In genomic region chr1:9904571-9904970, GRCh38 we compare ENCODE assay signal across 23 cellular contexts. TPM values are rescaled to one million over a fixed set of nuclear protein-coding genes. Genes with fewer than 3 reads are reported as not detected.
DNase-seq lines count a peak whose midpoint lies in the region; ATAC-seq and TF ChIP-seq lines count a peak whose summit lies in the region.
"Had no signal": no experiment of that assay in that cellular context is flagged by ENCODE, and none has a peak within 500 bp of the region (broad histone marks: within the 10 kb centered on the region; RNA-seq: fewer than 3 reads in every experiment).

No MANE protein-coding gene starts in this region.

- H3K36me3 ChIP-seq in mesodermal cell (ENCODE audit: control insufficient read depth, insufficient read depth, low read length): no peaks in the 10 kb centered on the region
- H3K36me3 ChIP-seq: HAP-1, sigmoid colon had no signal

- no peak for TF ChIP-seq CTCF in AG04449 (IDR thresholded peaks at IDR 0.05; ENCODE audit: insufficient read depth, low read length, missing control alignments)
- no peak for TF ChIP-seq CTCF in CD14-positive monocyte (IDR thresholded peaks at IDR 0.05)

- CTCF ChIA-PET in AG04449 (lab: Yijun Ruan, JAX): interaction anchor here (0.6 to 3.3 kb wide), 6 partner anchors 9 to 120 kb away, joined by 3 to 14 read pairs (median 4); no protein-coding TSS in a partner anchor

- intact Hi-C loops in CD14-positive monocyte (cut with micrococcal nuclease): loop anchor here in 1 of 2 donors (10.0 kb wide), 1 partner anchor 220 kb away; no protein-coding TSS in a partner anchor

- H3K9me3 Mint-ChIP-seq in CD14-positive monocyte: peaks cover 0 to 2% (median 0%) of the 10 kb centered on the region in 7 donors
- H3K9me3 Mint-ChIP-seq in stimulated activated memory B cell treated with anti-CD40 and anti-IgM and Interleukin-4, amounts not matched to agents 10 μg/mL and 1 μg/mL and 100 μg/mL, for 72 hours: no peaks in the 10 kb centered on the region
- H3K9me3 Mint-ChIP-seq: activated B cell treated with CpG ODN at 0.5 μM for 24 hours; activated naive CD4-positive, alpha-beta T cell treated with anti-CD3 and anti-CD28 coated beads, Interleukin-2, amount 10 ng/mL, durations not matched to agents 7 days and 5 days; CD8-positive, alpha-beta memory T cell had no signal

- H3K4me3 ChIP-seq in AG04449 (ENCODE audit: low read depth, low read length) (no peak overlapping the region), mesodermal cell (ENCODE audit: extremely low read depth, insufficient read depth, low read length, poor library complexity, severe bottlenecking) (no peak overlapping the region)
- H3K4me3 ChIP-seq: HAP-1, sigmoid colon had no signal

- peak overlapping the region in 4 of 7 donors; percentile 6 to 83 (median 39) for H3K27ac Mint-ChIP-seq in CD14-positive monocyte
- H3K27ac Mint-ChIP-seq in stimulated activated memory B cell treated with anti-CD40 and anti-IgM and Interleukin-4, amounts not matched to agents 10 μg/mL and 1 μg/mL and 100 μg/mL, for 72 hours: no peak overlapping the region
- H3K27ac Mint-ChIP-seq: activated B cell treated with CpG ODN at 0.5 μM for 24 hours; activated CD8-positive, alpha-beta T cell treated with anti-CD3 and anti-CD28 coated beads, Interleukin-2, amount 10 ng/mL, durations not matched to agents 7 days and 5 days; activated naive CD4-positive, alpha-beta T cell treated with anti-CD3 and anti-CD28 coated beads, Interleukin-2, amount 10 ng/mL, durations not matched to agents 7 days and 5 days had no signal

- peak; percentile 14 for DNase-seq in AG04449 (ENCODE audit: low read depth, low spot score)
- no peak for DNase-seq in CD14-positive monocyte (ENCODE audit: low spot score)
- DNase-seq in amniotic epithelial cell (ENCODE audit: low read depth): peak; percentile 31
- DNase-seq in retina: no peak
- DNase-seq: activated B cell treated with CpG ODN at 0.5 μM for 24 hours; activated CD8-positive, alpha-beta T cell treated with anti-CD3 and anti-CD28 coated beads, Interleukin-2, amount 10 ng/mL, durations not matched to agents 7 days and 5 days; activated naive CD4-positive, alpha-beta T cell treated with anti-CD3 and anti-CD28 coated beads, Interleukin-2, amount 10 ng/mL, durations not matched to agents 7 days and 5 days; anterior cingulate cortex; CD8-positive, alpha-beta memory T cell; DMS153; foreskin melanocyte; KG1; mammary epithelial cell; NCI-H146; NCI-H2171; NCI-H526; RPMI8226; sigmoid colon had no signal

- H3K36me3 Mint-ChIP-seq in CD14-positive monocyte: peaks cover 0 to 10% of the 10 kb centered on the region in 2 donors
- H3K36me3 Mint-ChIP-seq in stimulated activated memory B cell treated with anti-CD40 and anti-IgM and Interleukin-4, amounts not matched to agents 10 μg/mL and 1 μg/mL and 100 μg/mL, for 72 hours: no peaks in the 10 kb centered on the region
- H3K36me3 Mint-ChIP-seq: activated naive CD4-positive, alpha-beta T cell treated with anti-CD3 and anti-CD28 coated beads, Interleukin-2, amount 10 ng/mL, durations not matched to agents 7 days and 5 days had no signal

- H3K4me1 Mint-ChIP-seq in CD14-positive monocyte: peaks cover 74% of the 10 kb centered on the region
- peaks cover 39% of the 10 kb centered on the region for H3K4me1 Mint-ChIP-seq in stimulated activated memory B cell treated with anti-CD40 and anti-IgM and Interleukin-4, amounts not matched to agents 10 μg/mL and 1 μg/mL and 100 μg/mL, for 72 hours

- peaks cover 39% of the 10 kb centered on the region for H3K4me1 ChIP-seq in mesodermal cell (ENCODE audit: control insufficient read depth, insufficient read depth, low read length, poor library complexity, severe bottlenecking)

- H3K27me3 Mint-ChIP-seq in CD14-positive monocyte (ENCODE audit: low read depth in 3 of 3): no peaks in the 10 kb centered on the region
- H3K27me3 Mint-ChIP-seq in stimulated activated memory B cell treated with anti-CD40 and anti-IgM and Interleukin-4, amounts not matched to agents 10 μg/mL and 1 μg/mL and 100 μg/mL, for 72 hours: no peaks in the 10 kb centered on the region
- H3K27me3 Mint-ChIP-seq: activated B cell treated with CpG ODN at 0.5 μM for 24 hours had no signal

- H3K9me3 ChIP-seq in mesodermal cell (ENCODE audit: control insufficient read depth, low read length): no peaks in the 10 kb centered on the region
- H3K9me3 ChIP-seq: HAP-1, sigmoid colon had no signal

- no peak overlapping the region for H3K4me3 Mint-ChIP-seq in CD14-positive monocyte
- H3K4me3 Mint-ChIP-seq in stimulated activated memory B cell treated with anti-CD40 and anti-IgM and Interleukin-4, amounts not matched to agents 10 μg/mL and 1 μg/mL and 100 μg/mL, for 72 hours: no peak overlapping the region
- H3K4me3 Mint-ChIP-seq: activated B cell treated with CpG ODN at 0.5 μM for 24 hours; activated CD8-positive, alpha-beta T cell treated with anti-CD3 and anti-CD28 coated beads, Interleukin-2, amount 10 ng/mL, durations not matched to agents 7 days and 5 days; activated naive CD4-positive, alpha-beta T cell treated with anti-CD3 and anti-CD28 coated beads, Interleukin-2, amount 10 ng/mL, durations not matched to agents 7 days and 5 days had no signal

- WGBS in mesodermal cell (ENCODE audit: insufficient coverage in 2 of 2), 2 experiments: 55% methylated on average over 2 of the region's 3 CpGs; no CpG with 5 or more reads in 1 of the 2 experiments

- H3K27ac ChIP-seq in mesodermal cell (ENCODE audit: low read depth, low read length, severe bottlenecking): peak overlapping the region; percentile 59
- H3K27ac ChIP-seq: parathyroid adenoma, sigmoid colon had no signal

- POLR2A ChIA-PET in AG04449 (lab: Yijun Ruan, JAX): no interaction called here

- ATAC-seq in GM19035 (IDR thresholded peaks at IDR 0.05; ENCODE audit: unreplicated experiment): no peak
- ATAC-seq in stimulated activated memory B cell treated with anti-CD40 and anti-IgM and Interleukin-4, amounts not matched to agents 10 μg/mL and 1 μg/mL and 100 μg/mL, for 72 hours: no peak
- ATAC-seq: activated CD8-positive, alpha-beta T cell treated with anti-CD3 and anti-CD28 coated beads, Interleukin-2, amount 10 ng/mL, durations not matched to agents 7 days and 5 days had no signal

RNA-seq across cellular contexts. Expression of gene CTNNBIP1, which starts 5.5 kb away (rescaled TPM):
- polyA plus RNA-seq in CD14-positive monocyte: 10 to 100 TPM; 26.2 to 26.8 TPM
- 57.3 TPM for polyA plus RNA-seq in mesodermal cell (2013, experiment 1 of 2)
- 47.8 TPM for polyA plus RNA-seq in mesodermal cell (2013, experiment 2 of 2)

RNA-seq across cellular contexts. Expression of gene LZIC, which starts 38.6 kb away (rescaled TPM):
- polyA plus RNA-seq in CD14-positive monocyte: 10 to 100 TPM; 28.2 to 32.9 TPM
- 27.9 TPM for polyA plus RNA-seq in mesodermal cell (2013, experiment 1 of 2)
- 32.6 TPM for polyA plus RNA-seq in mesodermal cell (2013, experiment 2 of 2)

RNA-seq across cellular contexts. Expression of gene NMNAT1, which starts 38.7 kb away (rescaled TPM):
- polyA plus RNA-seq in CD14-positive monocyte: 1 to 10 TPM; 6.8 to 9.9 TPM
- polyA plus RNA-seq in mesodermal cell (2013, experiment 1 of 2): 9.1 TPM
- polyA plus RNA-seq in mesodermal cell (2013, experiment 2 of 2): 10.2 TPM

Comparison
In these comparisons a context has a peak if more than half of its experiments do, and no peak if none do; other contexts are left out.
1. DNase-seq: peak in AG04449 (single experiment) and amniotic epithelial cell (single experiment); none in CD14-positive monocyte (single experiment) and retina (single experiment).